ENCODE assay signal across 8 cellular contexts in genomic region chr14:35291709-35292050, GRCh38. TPM values are rescaled to one million over a fixed set of nuclear protein-coding genes. Genes with fewer than 3 reads are reported as not detected.
A peak's percentile ranks its signal among the peaks of the same experiment; 100 is the strongest.
DNase-seq lines count a peak whose midpoint lies in the region; ATAC-seq, FAIRE-seq and TF ChIP-seq lines count a peak whose summit lies in the region.
"Not testable (repeated sequence)": the region's sequence is repeated elsewhere in the genome, so short reads cannot be mapped to it uniquely, and the experiment has no call there.

No MANE protein-coding gene starts in this region.

- FAIRE-seq in bronchial epithelial cell (lab: Jason Lieb, UNC): not testable (repeated sequence)

- peak overlapping the region; percentile 98 for H3K27ac Mint-ChIP-seq in activated CD8-positive, alpha-beta T cell treated with anti-CD3 and anti-CD28 coated beads for 36 hours
- peak overlapping the region; percentile 99 for H3K27ac Mint-ChIP-seq in progenitor cell of endocrine pancreas

- peak overlapping the region; percentile 99 for H3K4me3 ChIP-seq in NB4 (ENCODE audit: low read depth, low read length)
- H3K4me3 ChIP-seq in bronchial epithelial cell (ENCODE audit: low read depth, low read length): peak overlapping the region; percentile 87
- peak overlapping the region; percentile 88 to 98 for H3K4me3 ChIP-seq in foreskin fibroblast (ENCODE audit: low read depth in 1 of 2, low read length in 2 of 2)
- H3K4me3 ChIP-seq in lung: peak overlapping the region; percentile 59
- peak overlapping the region; percentile 41 to 68 (median 60) for H3K4me3 ChIP-seq in transverse colon

- not testable (repeated sequence) for H3K9me3 Mint-ChIP-seq in activated CD8-positive, alpha-beta T cell treated with anti-CD3 and anti-CD28 coated beads for 36 hours; progenitor cell of endocrine pancreas (ENCODE audit: low read depth)

- peak overlapping the region; percentile 97 for H3K4me3 Mint-ChIP-seq in activated CD8-positive, alpha-beta T cell treated with anti-CD3 and anti-CD28 coated beads for 36 hours
- peak overlapping the region; percentile 99 for H3K4me3 Mint-ChIP-seq in progenitor cell of endocrine pancreas (ENCODE audit: low read depth)

- not testable (repeated sequence) for TF ChIP-seq EP300 in transverse colon (IDR thresholded peaks at IDR 0.05; ENCODE audit: low read depth)

- H3K36me3 Mint-ChIP-seq in activated CD8-positive, alpha-beta T cell treated with anti-CD3 and anti-CD28 coated beads for 36 hours (ENCODE audit: low read depth): peaks cover 30% of the 10 kb centered on the region
- H3K36me3 Mint-ChIP-seq in progenitor cell of endocrine pancreas (ENCODE audit: insufficient read depth): not testable (repeated sequence)

- not testable (repeated sequence) for H3K9me3 ChIP-seq in ES-I3 (ENCODE audit: control insufficient read depth, insufficient read depth, low read length); lung (ENCODE audit: control insufficient read depth in 2 of 2, insufficient read depth in 1 of 2, low read length in 1 of 2); transverse colon

- intact Hi-C loops in activated CD8-positive, alpha-beta T cell treated with anti-CD3 and anti-CD28 coated beads for 36 hours (cut with micrococcal nuclease): loop anchor here (2.0 to 5.0 kb wide), 3 partner anchors 113 to 169 kb away; partner anchors contain the start of genes NFKBIA, PPP2R3C and PRORP
- intact Hi-C loops in transverse colon (cut with DNase I; ENCODE audit: low total_unique reads): loop anchor here (5.0 kb wide), 2 partner anchors 46 to 111 kb away; partner anchors contain the start of gene NFKBIA

- WGBS in lung, 2 donors: 1 to 4% methylated on average over 11 of the region's 11 CpGs
- WGBS in transverse colon (ENCODE audit: low coverage in 1 of 2), 2 donors: 0% methylated on average over 1 to 11 of the region's 11 CpGs

- DNase-seq in NB4 (ENCODE audit: low read depth); activated CD8-positive, alpha-beta T cell treated with anti-CD3 and anti-CD28 coated beads for 36 hours; bronchial epithelial cell (ENCODE audit: low read depth); foreskin fibroblast; lung (ENCODE audit: low spot score); progenitor cell of endocrine pancreas (ENCODE audit: low spot score, unreplicated experiment): not testable (repeated sequence)
- DNase-seq in transverse colon: peak; percentile 8

- POLR2A ChIA-PET in activated CD8-positive, alpha-beta T cell treated with anti-CD3 and anti-CD28 coated beads for 36 hours (lab: Charles Lee): interaction anchor here (0.6 to 16.4 kb wide), 17 partner anchors 9 to 266 kb away, joined by 3 to 222 read pairs (median 4); partner anchors contain the start of gene NFKBIA

- CTCF ChIA-PET in activated CD8-positive, alpha-beta T cell treated with anti-CD3 and anti-CD28 coated beads for 36 hours (lab: Charles Lee): interaction anchor here (1.0 to 3.1 kb wide), 10 partner anchors 41 to 130 kb away, joined by 3 to 22 read pairs (median 4); partner anchors contain the start of gene NFKBIA

- not testable (repeated sequence) for TF ChIP-seq POLR2A in NB4 (IDR thresholded peaks at IDR 0.05; ENCODE audit: extremely low read depth, insufficient read length); transverse colon (IDR thresholded peaks at IDR 0.05)

- H3K4me1 ChIP-seq in ES-I3 (ENCODE audit: insufficient read depth, low read length): not testable (repeated sequence)
- H3K4me1 ChIP-seq in lung (ENCODE audit: control insufficient read depth in 2 of 2, insufficient read depth in 2 of 2, low read length in 2 of 2) (peaks cover 8 to 15% of the 10 kb centered on the region in 2 donors), transverse colon (peaks cover 12 to 45% (median 29%) of the 10 kb centered on the region in 4 donors)

- peaks cover 53% of the 10 kb centered on the region for H3K4me1 Mint-ChIP-seq in activated CD8-positive, alpha-beta T cell treated with anti-CD3 and anti-CD28 coated beads for 36 hours (ENCODE audit: low read depth)
- H3K4me1 Mint-ChIP-seq in progenitor cell of endocrine pancreas (ENCODE audit: low read depth): peaks cover 25% of the 10 kb centered on the region

- not testable (repeated sequence) for H3K36me3 ChIP-seq in ES-I3 (ENCODE audit: insufficient read depth, low read length); bronchial epithelial cell (ENCODE audit: control insufficient read depth, insufficient read depth, low read length); lung (ENCODE audit: control insufficient read depth in 2 of 2, insufficient read depth in 2 of 2, low read length in 2 of 2); transverse colon

- TF ChIP-seq CTCF in NB4 (IDR thresholded peaks at IDR 0.05; ENCODE audit: low read depth, low read length); activated CD8-positive, alpha-beta T cell treated with anti-CD3 and anti-CD28 coated beads for 36 hours (IDR thresholded peaks at IDR 0.05); bronchial epithelial cell (IDR thresholded peaks at IDR 0.05; ENCODE audit: insufficient read depth, low read length, severe bottlenecking); foreskin fibroblast (IDR thresholded peaks at IDR 0.05; ENCODE audit: low read depth, low read length); lung (IDR thresholded peaks at IDR 0.05; ENCODE audit: control extremely low read depth, extremely low read depth); progenitor cell of endocrine pancreas (IDR thresholded peaks at IDR 0.05; ENCODE audit: unreplicated experiment); transverse colon (IDR thresholded peaks at IDR 0.05): not testable (repeated sequence)

- H3K27ac ChIP-seq in lung (ENCODE audit: low read depth in 1 of 2, low read length in 1 of 2): peak overlapping the region; percentile 80 to 82
- peak overlapping the region; percentile 89 to 91 (median 90) for H3K27ac ChIP-seq in transverse colon

- not testable (repeated sequence) for H3K27me3 Mint-ChIP-seq in activated CD8-positive, alpha-beta T cell treated with anti-CD3 and anti-CD28 coated beads for 36 hours; progenitor cell of endocrine pancreas

- peak overlapping the region; percentile 94 for H3K9ac ChIP-seq in ES-I3 (ENCODE audit: low read depth, low read length)

- not testable (repeated sequence) for H3K27me3 ChIP-seq in bronchial epithelial cell (ENCODE audit: control insufficient read depth, insufficient read depth, low read length); lung (ENCODE audit: control insufficient read depth, insufficient read depth); transverse colon

- in situ Hi-C loops in transverse colon (cut with MboI; ENCODE audit: low pct_ligation_motif_present in 1 of 4, low pct_unique_long_range_greater_than_20kb in 1 of 4, low sequenced_read_pairs in 3 of 4): loop anchor here in 2 of 4 donors (10.0 to 25.0 kb wide), 2 partner anchors 113 to 121 kb away; partner anchors contain the start of gene NFKBIA (in 2 of the 2)

- not testable (repeated sequence) for ATAC-seq in activated CD8-positive, alpha-beta T cell treated with anti-CD3 and anti-CD28 coated beads for 36 hours
- peak; percentile 2 for ATAC-seq in lung (ENCODE audit: insufficient read depth, low FRiP score)

RNA-seq across cellular contexts. Expression of gene PSMA6, which starts 0.5 kb away (rescaled TPM):
- 100 to 1,000 TPM; 361 to 393 TPM for total RNA-seq in activated CD8-positive, alpha-beta T cell treated with anti-CD3 and anti-CD28 coated beads for 36 hours
- total RNA-seq in bronchial epithelial cell: 159 and 222 TPM in 2 replicates
- total RNA-seq in lung: 100 to 1,000 TPM; 119 to 217 TPM
- 100 to 1,000 TPM; 207 to 351 TPM for polyA plus RNA-seq in lung
- 175 and 177 TPM in 2 replicates for total RNA-seq in progenitor cell of endocrine pancreas
- 100 to 1,000 TPM in 2 of 4 donors, 10 to 100 TPM in 2; 24.5 to 141 (median 81.2) TPM for total RNA-seq in transverse colon
